In genomic region chr1:41882496-41882895, GRCh38 we compare ENCODE assay signal across 15 cellular contexts. TPM values are rescaled to one million over a fixed set of nuclear protein-coding genes. Genes with fewer than 3 reads are reported as not detected.
DNase-seq lines count a peak whose midpoint lies in the region; ATAC-seq and TF ChIP-seq lines count a peak whose summit lies in the region.
"Had no signal": no experiment of that assay in that cellular context is flagged by ENCODE, and none has a peak within 500 bp of the region (broad histone marks: within the 10 kb centered on the region; RNA-seq: fewer than 3 reads in every experiment).

No MANE protein-coding gene starts in this region.

- H3K27me3 ChIP-seq in left ventricle myocardium inferior (ENCODE audit: low read depth) (no peaks in the 10 kb centered on the region), hepatocyte (no peaks in the 10 kb centered on the region), transverse colon (no peaks in the 10 kb centered on the region)
- H3K27me3 ChIP-seq: neutrophil had no signal

- no peak overlapping the region for H2AFZ ChIP-seq in hepatocyte
- H2AFZ ChIP-seq: GM23338 had no signal

- H3K4me3 ChIP-seq in left ventricle myocardium inferior: no peak overlapping the region
- H3K4me3 ChIP-seq in hepatocyte: no peak overlapping the region
- no peak overlapping the region for H3K4me3 ChIP-seq in transverse colon
- H3K4me3 ChIP-seq: GM23338 had no signal

- intact Hi-C loops in left ventricle myocardium inferior (cut with micrococcal nuclease): no loop called here
- intact Hi-C loops in left cardiac atrium (cut with DNase I): no loop called here
- intact Hi-C loops in transverse colon (cut with DNase I; ENCODE audit: low total_unique reads): loop anchor here (1.0 kb wide), 1 partner anchor 45 kb away; no protein-coding TSS in a partner anchor

- H3K4me2 ChIP-seq in hepatocyte: peak overlapping the region; percentile 43
- H3K4me2 ChIP-seq: GM23338 had no signal

- no peak for TF ChIP-seq EP300 in transverse colon (IDR thresholded peaks at IDR 0.05; ENCODE audit: low read depth)

- peaks cover 78% of the 10 kb centered on the region for H3K4me1 ChIP-seq in left ventricle myocardium inferior
- H3K4me1 ChIP-seq in hepatocyte (ENCODE audit: insufficient read depth): no peaks in the 10 kb centered on the region
- H3K4me1 ChIP-seq in transverse colon: peaks cover 0 to 14% (median 11%) of the 10 kb centered on the region in 4 donors

- H3K27ac ChIP-seq in left ventricle myocardium inferior (replicated peaks): peak overlapping the region; percentile 87
- peak overlapping the region; percentile 39 for H3K27ac ChIP-seq in hepatocyte
- peak overlapping the region in 3 of 4 donors; percentile 17 to 42 (median 31) for H3K27ac ChIP-seq in transverse colon
- H3K27ac ChIP-seq: neutrophil had no signal

- no peaks in the 10 kb centered on the region for H3K9me2 ChIP-seq in hepatocyte (replicated peaks; ENCODE audit: insufficient read depth)

- in situ Hi-C loops in transverse colon (cut with MboI; ENCODE audit: low pct_ligation_motif_present in 1 of 4, low pct_unique_long_range_greater_than_20kb in 1 of 4, low sequenced_read_pairs in 3 of 4): no loop called here

- DNase-seq in left ventricle myocardium inferior (no peak), left cardiac atrium (no peak), NCI-H526 treated with DMSO at 0.1 percent for 48 hours (lab: John Stamatoyannopoulos, UW) (peak; percentile 53), hepatocyte (ENCODE audit: low spot score) (no peak), transverse colon (no peak)
- DNase-seq: activated CD4-positive, alpha-beta T cell treated with anti-CD3 and anti-CD28 coated beads for 48 hours; activated T-cell treated with anti-CD3 and anti-CD28 coated beads, Interleukin-2, amount 50 U/mL, for 1 hour; foreskin fibroblast; NCI-H1048; T-helper 2 cell had no signal

- TF ChIP-seq POLR2A in transverse colon (IDR thresholded peaks at IDR 0.05): no peak

- ATAC-seq in left cardiac atrium: no peak
- no peak for ATAC-seq in GM18873 (IDR thresholded peaks at IDR 0.05; ENCODE audit: low FRiP score, unreplicated experiment)
- no peak for ATAC-seq in HG02840 (IDR thresholded peaks at IDR 0.05; ENCODE audit: low FRiP score, unreplicated experiment)
- no peak for ATAC-seq in GM19023 (IDR thresholded peaks at IDR 0.05; ENCODE audit: unreplicated experiment)
- ATAC-seq: GM23338 had no signal

- H3K79me2 ChIP-seq in hepatocyte: no peaks in the 10 kb centered on the region

- TF ChIP-seq CTCF in left ventricle myocardium inferior (IDR thresholded peaks at IDR 0.05; ENCODE audit: borderline replicate concordance) (no peak), hepatocyte (IDR thresholded peaks at IDR 0.05; ENCODE audit: poor library complexity) (no peak), transverse colon (IDR thresholded peaks at IDR 0.05) (no peak)

- H3K9me3 ChIP-seq in left ventricle myocardium inferior (replicated peaks) (no peaks in the 10 kb centered on the region), hepatocyte (ENCODE audit: low read depth) (no peaks in the 10 kb centered on the region), transverse colon (no peaks in the 10 kb centered on the region)
- H3K9me3 ChIP-seq: neutrophil had no signal

- no peaks in the 10 kb centered on the region for H4K20me1 ChIP-seq in hepatocyte (ENCODE audit: insufficient read depth, poor library complexity, severe bottlenecking)

- H3K36me3 ChIP-seq in left ventricle myocardium inferior: no peaks in the 10 kb centered on the region
- H3K36me3 ChIP-seq in hepatocyte (replicated peaks; ENCODE audit: insufficient read depth, low read depth): no peaks in the 10 kb centered on the region
- H3K36me3 ChIP-seq in transverse colon: no peaks in the 10 kb centered on the region
- H3K36me3 ChIP-seq: neutrophil had no signal

RNA-seq across cellular contexts. Expression of gene HIVEP3, which starts 36.2 kb away (rescaled TPM):
- 5.7 TPM for total RNA-seq in left ventricle myocardium inferior
- 1 to 10 TPM; 6.6 to 7.2 TPM for total RNA-seq in left cardiac atrium
- total RNA-seq in hepatocyte: 0.57 and 2.3 TPM in 2 replicates
- polyA plus RNA-seq in hepatocyte: 4.0 and 5.9 TPM in 2 replicates
- total RNA-seq in transverse colon: 10 to 100 TPM in 1 of 4 donors, 1 to 10 TPM in 3; 3.7 to 15.0 (median 5.2) TPM

Comparison
In these comparisons a context has a peak if more than half of its experiments do, and no peak if none do; other contexts are left out.
1. H3K27ac ChIP-seq: peak in every context shown above with its lines; median percentile 87 in left ventricle myocardium inferior; 39 in hepatocyte; 31 in transverse colon.